ENCODE assay signal across 15 cellular contexts in genomic region chr17:50575581-50576210, GRCh38. TPM values are rescaled to one million over a fixed set of nuclear protein-coding genes. Genes with fewer than 3 reads are reported as not detected.
DNase-seq lines count a peak whose midpoint lies in the region; ATAC-seq and TF ChIP-seq lines count a peak whose summit lies in the region.
"Had no signal": no experiment of that assay in that cellular context is flagged by ENCODE, and none has a peak within 500 bp of the region (broad histone marks: within the 10 kb centered on the region; RNA-seq: fewer than 3 reads in every experiment).

No MANE protein-coding gene starts in this region.

- intact Hi-C loops in PC-9 (cut with micrococcal nuclease; ENCODE audit: unreplicated experiment), result no loop called here

- H3K36me3 ChIP-seq in PC-9 (ENCODE audit: low read depth), result no peaks in the 10 kb centered on the region
- H3K36me3 ChIP-seq: SJCRH30 had no signal

- BruUV-seq in PC-9 (replicated peaks; lab: Mats Ljungman, UMichigan), result no TSS peak

- no peaks in the 10 kb centered on the region for H3K9me2 ChIP-seq in PC-9 (ENCODE audit: insufficient read depth)

- H3K27me3 ChIP-seq in PC-9 (ENCODE audit: insufficient read depth, low read depth), result peaks cover 21% of the 10 kb centered on the region; the same call in 1 of the 2 replicates
- H3K27me3 ChIP-seq: SJCRH30 had no signal

- TF ChIP-seq CTCF in 22Rv1 (IDR thresholded peaks at IDR 0.05) (peak; percentile 51), AG09309 (IDR thresholded peaks at IDR 0.05; ENCODE audit: control insufficient read depth, insufficient read depth, low read depth, low read length, missing control alignments) (peak; percentile 3), PC-9 (conservative IDR thresholded peaks at IDR 0.05) (no peak)

- no peak overlapping the region for H2AFZ ChIP-seq in PC-9

- H3K4me1 ChIP-seq in PC-9 (replicated peaks; ENCODE audit: insufficient read depth), result no peaks in the 10 kb centered on the region
- H3K4me1 ChIP-seq: SJCRH30 had no signal

- no peaks in the 10 kb centered on the region for H3K9me3 ChIP-seq in PC-9 (ENCODE audit: insufficient read depth, low read depth)
- H3K9me3 ChIP-seq: SJCRH30 had no signal

- ATAC-seq in SK-N-SH treated with all-trans-retinoic acid at 6 μM for 48 hours (0 out of 3 replicates have a peak, but pooled peaks have one; percentile 8), GM18520 (IDR thresholded peaks at IDR 0.05; ENCODE audit: unreplicated experiment) (no peak)

- no peaks in the 10 kb centered on the region for H4K20me1 ChIP-seq in PC-9 (ENCODE audit: insufficient read depth)

- no peaks in the 10 kb centered on the region for H3K79me2 ChIP-seq in PC-9 (ENCODE audit: low read depth)

- no peaks in the 10 kb centered on the region for H3F3A ChIP-seq in PC-9 (ENCODE audit: insufficient read depth, low read depth)

- H3K27ac ChIP-seq in 22Rv1 (no peak overlapping the region), PC-9 (no peak overlapping the region)
- H3K27ac ChIP-seq: SJCRH30 had no signal

- CTCF ChIA-PET in PC-9 (lab: Charles Lee), result interaction anchor here (0.6 kb wide), 1 partner anchor 193 kb away, joined by 3 read pairs; no protein-coding TSS in a partner anchor

- H3K4me2 ChIP-seq in PC-9, result no peak overlapping the region

- POLR2A ChIA-PET in PC-9 (lab: Charles Lee; ENCODE audit: unreplicated experiment), result no interaction called here

- no peak overlapping the region for H3K4me3 ChIP-seq in AG09309 (ENCODE audit: control insufficient read depth, low read depth, low read length)
- H3K4me3 ChIP-seq in PC-9, result no peak overlapping the region
- H3K4me3 ChIP-seq: SJCRH30 had no signal

- DNase-seq in AG09309 (ENCODE audit: low read depth) (no peak), NCI-H1436 treated with DMSO at 0.1 percent for 48 hours (lab: John Stamatoyannopoulos, UW) (peak; percentile 23), PC-9 (no peak), iPS-NIHi7 (ENCODE audit: extremely low spot score) (no peak)
- DNase-seq: CD4-positive, alpha-beta memory T cell; central memory CD4-positive, alpha-beta T cell; foreskin melanocyte; GDM1; GOT3; mesendoderm; SJCRH30; stimulated activated CD8-positive, alpha-beta memory T cell treated with anti-CD3 and anti-CD28 coated beads, Interleukin-4, amount 100 ng/mL, for 48 hours had no signal

TF ChIP-seq in SK-N-SH treated with all-trans-retinoic acid at 6 μM for 48 hours, 23 proteins besides CTCF, POLR2A, EP300 and RAD21:
- TF ChIP-seq, protein P1, sequence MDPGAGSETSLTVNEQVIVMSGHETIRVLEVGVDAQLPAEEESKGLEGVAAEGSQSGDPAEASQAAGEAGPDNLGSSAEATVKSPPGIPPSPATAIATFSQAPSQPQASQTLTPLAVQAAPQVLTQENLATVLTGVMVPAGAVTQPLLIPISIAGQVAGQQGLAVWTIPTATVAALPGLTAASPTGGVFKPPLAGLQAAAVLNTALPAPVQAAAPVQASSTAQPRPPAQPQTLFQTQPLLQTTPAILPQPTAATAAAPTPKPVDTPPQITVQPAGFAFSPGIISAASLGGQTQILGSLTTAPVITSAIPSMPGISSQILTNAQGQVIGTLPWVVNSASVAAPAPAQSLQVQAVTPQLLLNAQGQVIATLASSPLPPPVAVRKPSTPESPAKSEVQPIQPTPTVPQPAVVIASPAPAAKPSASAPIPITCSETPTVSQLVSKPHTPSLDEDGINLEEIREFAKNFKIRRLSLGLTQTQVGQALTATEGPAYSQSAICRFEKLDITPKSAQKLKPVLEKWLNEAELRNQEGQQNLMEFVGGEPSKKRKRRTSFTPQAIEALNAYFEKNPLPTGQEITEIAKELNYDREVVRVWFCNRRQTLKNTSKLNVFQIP (CRISPR knock-in tag; IDR thresholded peaks at IDR 0.05; ENCODE audit: borderline replicate concordance, low read depth), result no peak

RNA-seq across cellular contexts. Expression of gene CACNA1G, which starts 15.2 kb away (rescaled TPM):
- total RNA-seq in PC-9 (2021), result 0.28 and 0.46 TPM in 2 replicates
- total RNA-seq: CD4-positive, alpha-beta memory T cell had no signal

RNA-seq across cellular contexts. Expression of gene SPATA20, which starts 28.7 kb away (rescaled TPM):
- 41.5 and 60.5 TPM in 2 replicates for total RNA-seq in PC-9 (2021)

RNA-seq across cellular contexts. Expression of gene EPN3, which starts 43.2 kb away (rescaled TPM):
- total RNA-seq in PC-9 (2021), result 15.6 and 22.8 TPM in 2 replicates
- total RNA-seq: CD4-positive, alpha-beta memory T cell; SJCRH30 had no signal

RNA-seq across cellular contexts. Expression of gene ABCC3, which starts 59.0 kb away (rescaled TPM):
- total RNA-seq in PC-9 (2021), result 221 and 273 TPM in 2 replicates
